In genomic region chr3:175059788-175060187, GRCh38 we compare ENCODE assay signal across 1 cellular context.
TF ChIP-seq lines count a peak whose summit lies in the region.

No MANE protein-coding gene starts in this region.

TF ChIP-seq in IMR-90, 13 proteins besides CTCF, POLR2A, EP300 and RAD21 (continued from another document):
- TF ChIP-seq ELK1 (IDR thresholded peaks at IDR 0.05; ENCODE audit: borderline replicate concordance, low read depth, low read length) (no peak), MAZ (IDR thresholded peaks at IDR 0.05; ENCODE audit: borderline replicate concordance, low read depth, low read length) (no peak), BHLHE40 (IDR thresholded peaks at IDR 0.05; ENCODE audit: low read depth, low read length) (no peak), NFE2L2 (IDR thresholded peaks at IDR 0.05; ENCODE audit: low read depth, low read length) (no peak), SMC3 (IDR thresholded peaks at IDR 0.05; ENCODE audit: low read depth, low read length) (no peak), FOS (IDR thresholded peaks at IDR 0.05; ENCODE audit: low read depth, low read length) (no peak), RFX5 (IDR thresholded peaks at IDR 0.05; ENCODE audit: low read depth, low read length) (no peak), MXI1 (IDR thresholded peaks at IDR 0.05; ENCODE audit: borderline replicate concordance, low read depth, low read length) (no peak), CHD1 (IDR thresholded peaks at IDR 0.05; ENCODE audit: low read depth, low read length) (no peak)
